ENCODE assay signal across 8 cellular contexts in the genomic region with DNA sequence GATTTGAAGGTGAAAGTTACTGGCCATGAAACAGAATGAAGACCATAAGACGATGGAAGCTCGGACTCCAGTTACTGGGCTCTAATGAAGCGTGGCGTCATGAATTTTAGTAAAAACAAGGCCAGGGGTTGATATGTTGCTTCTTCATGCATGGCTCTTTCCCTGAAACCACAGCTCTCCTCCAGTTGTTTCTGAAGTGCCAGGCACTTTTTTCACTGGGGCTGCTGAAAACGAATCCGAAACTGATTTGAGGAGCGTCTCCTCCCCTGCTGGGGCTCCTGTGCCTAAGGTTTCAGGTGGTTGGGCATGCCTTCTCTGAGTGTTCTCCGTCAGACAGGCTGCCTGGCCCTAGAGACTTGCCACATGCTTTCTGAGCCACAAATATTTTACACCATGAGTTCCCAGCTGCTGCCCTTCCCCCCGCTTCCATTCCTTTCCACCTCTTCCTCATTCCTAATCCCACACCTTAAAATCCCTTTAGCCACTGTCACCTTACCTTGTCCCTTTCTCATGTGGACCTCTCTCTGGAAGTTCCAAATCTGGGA. TPM values are rescaled to one million over a fixed set of nuclear protein-coding genes. Genes with fewer than 3 reads are reported as not detected.
A peak's percentile ranks its signal among the peaks of the same experiment; 100 is the strongest.
DNase-seq lines count a peak whose midpoint lies in the region; ATAC-seq, FAIRE-seq and TF ChIP-seq lines count a peak whose summit lies in the region.

No MANE protein-coding gene starts in this region.

- H3K36me3 ChIP-seq in ascending aorta: no peaks in the 10 kb centered on the region
- no peaks in the 10 kb centered on the region for H3K36me3 ChIP-seq in kidney (ENCODE audit: control insufficient read depth in 1 of 2, insufficient read depth in 2 of 2, low read length in 2 of 2)

- H3K9me3 ChIP-seq in ascending aorta (no peaks in the 10 kb centered on the region), kidney (ENCODE audit: control insufficient read depth in 1 of 2, low read length in 2 of 2) (no peaks in the 10 kb centered on the region)

- H3K4me1 ChIP-seq in ascending aorta: peaks cover 5 to 9% of the 10 kb centered on the region in 2 donors
- peaks cover 9 to 19% of the 10 kb centered on the region in 2 donors for H3K4me1 ChIP-seq in kidney (ENCODE audit: control insufficient read depth in 1 of 2, insufficient read depth in 1 of 2, low read depth in 1 of 2, low read length in 2 of 2)

- peak; percentile 94 for DNase-seq in RPMI8226
- peak in 1 of 2 donors; percentile 76 for DNase-seq in ascending aorta (ENCODE audit: low spot score in 2 of 2)
- peak; percentile 90 for DNase-seq in kidney
- peak; percentile 72 for DNase-seq in stimulated activated CD4-positive, alpha-beta T cell treated with anti-CD3 and anti-CD28 coated beads, Interleukin-4, amount 100 ng/mL, for 24 hours
- DNase-seq in Kasumi-1 (lab: John Stamatoyannopoulos, UW): no peak
- DNase-seq in SKM-1 (lab: John Stamatoyannopoulos, UW; ENCODE audit: unreplicated experiment): no peak

- H3K9ac ChIP-seq in kidney (ENCODE audit: low read length in 2 of 2): peak overlapping the region; percentile 41 to 43

- no peaks in the 10 kb centered on the region for H3K27me3 ChIP-seq in ascending aorta

- peak overlapping the region in 1 of 2 donors; percentile 0 for H3K4me3 ChIP-seq in ascending aorta
- peak overlapping the region in 1 of 2 donors; percentile 7 for H3K4me3 ChIP-seq in kidney (ENCODE audit: low read length in 2 of 2)

- intact Hi-C loops in ascending aorta (cut with DNase I) (loop anchor here (2.0 kb wide), 1 partner anchor 19 kb away; no protein-coding TSS in a partner anchor), kidney (cut with DNase I) (no loop called here)

- no peak for FAIRE-seq in kidney (lab: Jason Lieb, UNC)

- peak; percentile 46 for ATAC-seq in GM18502 (IDR thresholded peaks at IDR 0.05; ENCODE audit: poor library complexity, unreplicated experiment)
- peak; percentile 67 for ATAC-seq in HG02759 (IDR thresholded peaks at IDR 0.05; ENCODE audit: unreplicated experiment)

- TF ChIP-seq CTCF in ascending aorta (IDR thresholded peaks at IDR 0.05): no peak
- TF ChIP-seq CTCF in kidney (IDR thresholded peaks at IDR 0.05; ENCODE audit: borderline replicate concordance, extremely low read depth, insufficient read depth): no peak

- H3K27ac ChIP-seq in ascending aorta (peak overlapping the region; percentile 82 to 85), kidney (ENCODE audit: low read depth in 2 of 2, low read length in 2 of 2) (peak overlapping the region; percentile 64 to 81)

RNA-seq across cellular contexts. Expression of gene MYL4, which starts 3.7 kb away (rescaled TPM):
- total RNA-seq in ascending aorta (not detected), kidney (not detected)
- 1.0 TPM for polyA plus RNA-seq in kidney (ENCODE audit: insufficient read depth, low read depth, low replicate concordance)

RNA-seq across cellular contexts. Expression of gene CDC27, which starts 16.4 kb away (rescaled TPM):
- total RNA-seq in ascending aorta (112 TPM), kidney (78.2 TPM)
- polyA plus RNA-seq in kidney (ENCODE audit: insufficient read depth, low read depth, low replicate concordance): 18.2 TPM

RNA-seq across cellular contexts. Expression of gene ITGB3, which starts 48.1 kb away (rescaled TPM):
- total RNA-seq in ascending aorta (71.3 TPM), kidney (88.8 TPM)
- 7.1 TPM for polyA plus RNA-seq in kidney (ENCODE audit: insufficient read depth, low read depth, low replicate concordance)

Comparison
In these comparisons a context has a peak if more than half of its experiments do, and no peak if none do; other contexts are left out.
1. DNase-seq: peak in RPMI8226 (single experiment), kidney (single experiment) and stimulated activated CD4-positive, alpha-beta T cell treated with anti-CD3 and anti-CD28 coated beads, Interleukin-4, amount 100 ng/mL, for 24 hours (single experiment); none in Kasumi-1 (0 of 2) and SKM-1 (single experiment).